18 cellular contexts compared by ENCODE assay signal in genomic region chr12:11920231-11920630, GRCh38.
DNase-seq lines count a peak whose midpoint lies in the region; ATAC-seq, FAIRE-seq and TF ChIP-seq lines count a peak whose summit lies in the region.
"Had no signal": no experiment of that assay in that cellular context is flagged by ENCODE, and none has a peak within 500 bp of the region (broad histone marks: within the 10 kb centered on the region; RNA-seq: fewer than 3 reads in every experiment).

No MANE protein-coding gene starts in this region.

- H3K27me3 ChIP-seq in keratinocyte (ENCODE audit: control insufficient read depth, extremely low read depth, insufficient read depth, low read length): peaks cover 17% of the 10 kb centered on the region
- H3K27me3 ChIP-seq in heart left ventricle: no peaks in the 10 kb centered on the region
- H3K27me3 ChIP-seq: BLaER1 had no signal

- H3K9me3 ChIP-seq in keratinocyte (ENCODE audit: control insufficient read depth, low read depth, low read length) (no peaks in the 10 kb centered on the region), heart left ventricle (no peaks in the 10 kb centered on the region)
- H3K9me3 ChIP-seq: BLaER1, HAP-1 had no signal

- H3K27me3 Mint-ChIP-seq in activated CD4-positive, alpha-beta T cell treated with anti-CD3 and anti-CD28 coated beads, Interleukin-2, amount 10 ng/mL, durations not matched to agents 24 days and 14 days: no peaks in the 10 kb centered on the region

- no peak overlapping the region for H3K27ac Mint-ChIP-seq in activated CD4-positive, alpha-beta T cell treated with anti-CD3 and anti-CD28 coated beads, Interleukin-2, amount 10 ng/mL, durations not matched to agents 24 days and 14 days
- H3K27ac Mint-ChIP-seq: HFFc6 had no signal

- peaks cover 18% of the 10 kb centered on the region for H3K9me3 Mint-ChIP-seq in activated CD4-positive, alpha-beta T cell treated with anti-CD3 and anti-CD28 coated beads, Interleukin-2, amount 10 ng/mL, durations not matched to agents 24 days and 14 days
- H3K9me3 Mint-ChIP-seq: HFFc6 had no signal

- no peak overlapping the region for H3K4me2 ChIP-seq in keratinocyte (ENCODE audit: control insufficient read depth, extremely low read depth, insufficient read depth, low read depth, low read length)
- H3K4me2 ChIP-seq: BLaER1 had no signal

- dilution Hi-C loops in keratinocyte (cut with MboI; ENCODE audit: extremely low pct_ligation_motif_present, low sequenced_read_pairs): no loop called here

- no peak overlapping the region for H2AFZ ChIP-seq in keratinocyte (ENCODE audit: control insufficient read depth, low read length)

- H3K27ac ChIP-seq in keratinocyte (ENCODE audit: control insufficient read depth, insufficient read depth, low read length) (no peak overlapping the region), heart left ventricle (no peak overlapping the region)
- H3K27ac ChIP-seq: 22Rv1, BLaER1 had no signal

- no peaks in the 10 kb centered on the region for H3K36me3 ChIP-seq in keratinocyte (ENCODE audit: control insufficient read depth in 2 of 2, extremely low read depth in 1 of 2, insufficient read depth in 2 of 2, low read length in 2 of 2)
- H3K36me3 ChIP-seq in heart left ventricle: no peaks in the 10 kb centered on the region
- H3K36me3 ChIP-seq: BLaER1, HAP-1 had no signal

- DNase-seq in activated CD4-positive, alpha-beta T cell treated with anti-CD3 and anti-CD28 coated beads, Interleukin-2, amount 10 ng/mL, durations not matched to agents 24 days and 14 days: peak; percentile 34
- DNase-seq in activated CD4-positive, alpha-beta T cell treated with anti-CD3 and anti-CD28 coated beads for 48 hours: no peak
- DNase-seq in astrocyte of the hippocampus (ENCODE audit: low read depth, low spot score) (peak; percentile 26), keratinocyte (ENCODE audit: low read depth, low spot score) (no peak), heart left ventricle (no peak)
- no peak for DNase-seq in stimulated activated naive CD8-positive, alpha-beta T cell treated with anti-CD3 and anti-CD28 coated beads, Interleukin-15, Interleukin-2, amounts not matched to agents 100 U/mL and 50 U/mL, for 24 hours
- DNase-seq: AML-193, DMS53, GOT3, HFFc6 had no signal

- FAIRE-seq in keratinocyte (lab: Jason Lieb, UNC): peak; percentile 26
- FAIRE-seq: GM12878, GM18507, HTR-8/SVneo, K562 had no signal

- peaks cover 2% of the 10 kb centered on the region for H3K36me3 Mint-ChIP-seq in activated CD4-positive, alpha-beta T cell treated with anti-CD3 and anti-CD28 coated beads, Interleukin-2, amount 10 ng/mL, durations not matched to agents 24 days and 14 days (ENCODE audit: low read depth)

- intact Hi-C loops in activated CD4-positive, alpha-beta T cell treated with anti-CD3 and anti-CD28 coated beads, Interleukin-2, amount 10 ng/mL, durations not matched to agents 24 days and 14 days (cut with micrococcal nuclease): loop anchor here (5.0 kb wide), 1 partner anchor 37 kb away; no protein-coding TSS in a partner anchor
- intact Hi-C loops in heart left ventricle (cut with DNase I): no loop called here

- H3K4me3 Mint-ChIP-seq in activated CD4-positive, alpha-beta T cell treated with anti-CD3 and anti-CD28 coated beads, Interleukin-2, amount 10 ng/mL, durations not matched to agents 24 days and 14 days: no peak overlapping the region
- H3K4me3 Mint-ChIP-seq: HFFc6 had no signal

- H4K20me1 ChIP-seq in keratinocyte (ENCODE audit: control insufficient read depth, extremely low read depth, insufficient read depth, low read length): no peaks in the 10 kb centered on the region
- H4K20me1 ChIP-seq: BLaER1 had no signal

- TF ChIP-seq CTCF in keratinocyte (optimal IDR thresholded peaks at IDR 0.05 in 1 of 3, IDR thresholded peaks at IDR 0.05 in 1 of 3, conservative IDR thresholded peaks at IDR 0.05 in 1 of 3; ENCODE audit: extremely low read depth in 1 of 3, insufficient read depth in 2 of 3, low read length in 3 of 3): no peak
- no peak for TF ChIP-seq CTCF in heart left ventricle (IDR thresholded peaks at IDR 0.05)

- no peak for ATAC-seq in stimulated activated naive CD8-positive, alpha-beta T cell treated with anti-CD3 and anti-CD28 coated beads, Interleukin-15, Interleukin-2, amounts not matched to agents 100 U/mL and 50 U/mL, for 24 hours
- ATAC-seq in HG03571 (IDR thresholded peaks at IDR 0.05; ENCODE audit: unreplicated experiment) (no peak), heart left ventricle (no peak)
- ATAC-seq: GM12878, K562 had no signal

- H3K4me3 ChIP-seq in keratinocyte (ENCODE audit: control insufficient read depth in 2 of 3, extremely low read depth in 1 of 3, insufficient read depth in 2 of 3, low read depth in 1 of 3, low read length in 3 of 3): no peak overlapping the region
- no peak overlapping the region for H3K4me3 ChIP-seq in heart left ventricle
- H3K4me3 ChIP-seq: BLaER1, GM12878, HAP-1, K562 had no signal

- H3K4me1 Mint-ChIP-seq in activated CD4-positive, alpha-beta T cell treated with anti-CD3 and anti-CD28 coated beads, Interleukin-2, amount 10 ng/mL, durations not matched to agents 24 days and 14 days: peaks cover 24% of the 10 kb centered on the region

- H3K9ac ChIP-seq in keratinocyte (ENCODE audit: control insufficient read depth, extremely low read depth, insufficient read depth, low read length): no peak overlapping the region
- H3K9ac ChIP-seq: BLaER1 had no signal

- no peaks in the 10 kb centered on the region for H3K9me1 ChIP-seq in keratinocyte (ENCODE audit: control insufficient read depth, extremely low read depth, insufficient read depth, low read length)

- WGBS in heart left ventricle, 4 donors: 86 to 97% (median 86%) methylated on average over 4 of the region's 4 CpGs

- H3K4me1 ChIP-seq in keratinocyte (ENCODE audit: control insufficient read depth, extremely low read depth, insufficient read depth, low read length): no peaks in the 10 kb centered on the region
- H3K4me1 ChIP-seq in heart left ventricle: no peaks in the 10 kb centered on the region
- H3K4me1 ChIP-seq: HAP-1 had no signal

- TF ChIP-seq POLR2A in heart left ventricle (IDR thresholded peaks at IDR 0.05): no peak

- H3K79me2 ChIP-seq in keratinocyte (ENCODE audit: control insufficient read depth, insufficient read depth, low read length): no peaks in the 10 kb centered on the region

Comparison
In these comparisons a context has a peak if more than half of its experiments do, and no peak if none do; other contexts are left out.
1. DNase-seq: peak in activated CD4-positive, alpha-beta T cell treated with anti-CD3 and anti-CD28 coated beads, Interleukin-2, amount 10 ng/mL, durations not matched to agents 24 days and 14 days (single experiment) and astrocyte of the hippocampus (single experiment); none in activated CD4-positive, alpha-beta T cell treated with anti-CD3 and anti-CD28 coated beads for 48 hours (single experiment), keratinocyte (single experiment), stimulated activated naive CD8-positive, alpha-beta T cell treated with anti-CD3 and anti-CD28 coated beads, Interleukin-15, Interleukin-2, amounts not matched to agents 100 U/mL and 50 U/mL, for 24 hours (single experiment) and heart left ventricle (0 of 5).